Comparison of ENCODE assay signal across 13 cellular contexts in genomic region chr14:89444536-89445125, GRCh38. TPM values are rescaled to one million over a fixed set of nuclear protein-coding genes. Genes with fewer than 3 reads are reported as not detected.
DNase-seq lines count a peak whose midpoint lies in the region; ATAC-seq, FAIRE-seq and TF ChIP-seq lines count a peak whose summit lies in the region.
"Had no signal": no experiment of that assay in that cellular context is flagged by ENCODE, and none has a peak within 500 bp of the region (broad histone marks: within the 10 kb centered on the region; RNA-seq: fewer than 3 reads in every experiment).

No MANE protein-coding gene starts in this region.

- CTCF ChIA-PET in activated CD4-positive, alpha-beta memory T cell treated with anti-CD3 and anti-CD28 coated beads for 36 hours (lab: Charles Lee): interaction anchor here (0.9 kb wide), 1 partner anchor 109 kb away, joined by 3 read pairs; no protein-coding TSS in a partner anchor

- peaks cover 5% of the 10 kb centered on the region for H3K9me3 Mint-ChIP-seq in activated CD4-positive, alpha-beta memory T cell treated with anti-CD3 and anti-CD28 coated beads for 36 hours
- H3K9me3 Mint-ChIP-seq in immature natural killer cell (no peaks in the 10 kb centered on the region), type B pancreatic cell (no peaks in the 10 kb centered on the region)
- H3K9me3 Mint-ChIP-seq: nephron had no signal

- POLR2A ChIA-PET in activated CD4-positive, alpha-beta memory T cell treated with anti-CD3 and anti-CD28 coated beads for 36 hours (lab: Charles Lee): interaction anchor here (1.3 kb wide), 1 partner anchor 15 kb away, joined by 6 read pairs; no protein-coding TSS in a partner anchor

- H3K4me3 ChIP-seq in left ventricle myocardium inferior (no peak overlapping the region), right cardiac atrium (ENCODE audit: low read length) (no peak overlapping the region), WERI-Rb-1 (ENCODE audit: low read depth, low read length) (no peak overlapping the region)
- H3K4me3 ChIP-seq: esophagus muscularis mucosa had no signal

- no peaks in the 10 kb centered on the region for H3K36me3 ChIP-seq in left ventricle myocardium inferior
- no peaks in the 10 kb centered on the region for H3K36me3 ChIP-seq in WERI-Rb-1
- H3K36me3 ChIP-seq: esophagus muscularis mucosa had no signal

- peaks cover 10% of the 10 kb centered on the region for H3K36me3 Mint-ChIP-seq in activated CD4-positive, alpha-beta memory T cell treated with anti-CD3 and anti-CD28 coated beads for 36 hours
- H3K36me3 Mint-ChIP-seq in immature natural killer cell (peaks cover 0 to 4% (median 4%) of the 10 kb centered on the region in 3 donors), type B pancreatic cell (no peaks in the 10 kb centered on the region)

- H3K27me3 ChIP-seq in left ventricle myocardium inferior (ENCODE audit: low read depth): no peaks in the 10 kb centered on the region
- H3K27me3 ChIP-seq in right cardiac atrium (ENCODE audit: control insufficient read depth, insufficient read depth): no peaks in the 10 kb centered on the region
- no peaks in the 10 kb centered on the region for H3K27me3 ChIP-seq in WERI-Rb-1 (ENCODE audit: insufficient read depth, low read depth, severe bottlenecking)
- H3K27me3 ChIP-seq: esophagus muscularis mucosa had no signal

- no peak for ATAC-seq in right cardiac atrium

- no peak for FAIRE-seq in frontal cortex (lab: Jason Lieb, UNC)

- peaks cover 47% of the 10 kb centered on the region for H3K4me1 Mint-ChIP-seq in activated CD4-positive, alpha-beta memory T cell treated with anti-CD3 and anti-CD28 coated beads for 36 hours (ENCODE audit: low read depth)
- peaks cover 72 to 88% of the 10 kb centered on the region in 2 donors for H3K4me1 Mint-ChIP-seq in immature natural killer cell
- peaks cover 5% of the 10 kb centered on the region for H3K4me1 Mint-ChIP-seq in type B pancreatic cell (ENCODE audit: unreplicated experiment)

- H3K4me1 ChIP-seq in left ventricle myocardium inferior (peaks cover 33% of the 10 kb centered on the region), right cardiac atrium (ENCODE audit: control insufficient read depth, insufficient read depth, low read length) (no peaks in the 10 kb centered on the region)

- H3K9me3 ChIP-seq in left ventricle myocardium inferior (replicated peaks): no peaks in the 10 kb centered on the region
- no peaks in the 10 kb centered on the region for H3K9me3 ChIP-seq in right cardiac atrium (ENCODE audit: control insufficient read depth, low read length)
- H3K9me3 ChIP-seq in WERI-Rb-1 (ENCODE audit: severe bottlenecking): no peaks in the 10 kb centered on the region
- H3K9me3 ChIP-seq: esophagus muscularis mucosa had no signal

- peak overlapping the region; percentile 9 for H3K27ac ChIP-seq in left ventricle myocardium inferior (replicated peaks)
- no peak overlapping the region for H3K27ac ChIP-seq in right cardiac atrium (ENCODE audit: low read length)
- H3K27ac ChIP-seq in WERI-Rb-1: no peak overlapping the region
- H3K27ac ChIP-seq: esophagus muscularis mucosa had no signal

- DNase-seq in left ventricle myocardium inferior (no peak), right cardiac atrium (no peak), immature natural killer cell (no peak), type B pancreatic cell (ENCODE audit: extremely low spot score, unreplicated experiment) (no peak), WERI-Rb-1 (no peak), frontal cortex (ENCODE audit: low spot score in 2 of 2) (no peak), GF-D8 (lab: John Stamatoyannopoulos, UW) (no peak)
- no peak for DNase-seq in activated CD4-positive, alpha-beta memory T cell treated with anti-CD3 and anti-CD28 coated beads for 36 hours
- DNase-seq: activated CD8-positive, alpha-beta memory T cell treated with anti-CD3 and anti-CD28 coated beads, Interleukin-2, amount 50 U/mL, for 4 hours; central memory CD4-positive, alpha-beta T cell; NCI-H1417 had no signal

- H3K27me3 Mint-ChIP-seq in activated CD4-positive, alpha-beta memory T cell treated with anti-CD3 and anti-CD28 coated beads for 36 hours: no peaks in the 10 kb centered on the region
- peaks cover 2 to 5% (median 4%) of the 10 kb centered on the region in 3 donors for H3K27me3 Mint-ChIP-seq in immature natural killer cell (ENCODE audit: low read depth in 3 of 3)
- H3K27me3 Mint-ChIP-seq in type B pancreatic cell: no peaks in the 10 kb centered on the region

- TF ChIP-seq CTCF in left ventricle myocardium inferior (IDR thresholded peaks at IDR 0.05; ENCODE audit: borderline replicate concordance) (no peak), type B pancreatic cell (conservative IDR thresholded peaks at IDR 0.05) (no peak), WERI-Rb-1 (IDR thresholded peaks at IDR 0.05; ENCODE audit: low read depth, low read length) (no peak)

- intact Hi-C loops in left ventricle myocardium inferior (cut with micrococcal nuclease) (no loop called here), right cardiac atrium (cut with DNase I) (no loop called here)
- intact Hi-C loops in activated CD4-positive, alpha-beta memory T cell treated with anti-CD3 and anti-CD28 coated beads for 36 hours (cut with micrococcal nuclease): loop anchor here (1.0 kb wide), 1 partner anchor 14 kb away; no protein-coding TSS in a partner anchor

- 83% methylated on average over 10 of the region's 10 CpGs for WGBS in right cardiac atrium

- no peak overlapping the region for H3K4me3 Mint-ChIP-seq in activated CD4-positive, alpha-beta memory T cell treated with anti-CD3 and anti-CD28 coated beads for 36 hours
- peak overlapping the region; percentile 18 to 71 (median 66) for H3K4me3 Mint-ChIP-seq in immature natural killer cell
- no peak overlapping the region for H3K4me3 Mint-ChIP-seq in type B pancreatic cell
- H3K4me3 Mint-ChIP-seq: nephron had no signal

- H3K27ac Mint-ChIP-seq in activated CD4-positive, alpha-beta memory T cell treated with anti-CD3 and anti-CD28 coated beads for 36 hours: peak overlapping the region; percentile 64
- H3K27ac Mint-ChIP-seq in immature natural killer cell (peak overlapping the region; percentile 63 to 88 (median 78)), type B pancreatic cell (peak overlapping the region; percentile 39)

RNA-seq across cellular contexts. Expression of gene FOXN3, which starts 27.6 kb away (rescaled TPM):
- total RNA-seq in left ventricle myocardium inferior (120 TPM), right cardiac atrium (100 to 1,000 TPM; 116 to 146 (median 125) TPM), type B pancreatic cell (ENCODE audit: low replicate concordance) (40.4 and 73.5 TPM in 2 replicates), frontal cortex (24.1 TPM)
- polyA plus RNA-seq in right cardiac atrium (31.5 TPM), immature natural killer cell (100 to 1,000 TPM in 2 of 3 donors, 10 to 100 TPM in 1; 88.6 to 150 (median 102) TPM)
- total RNA-seq in activated CD4-positive, alpha-beta memory T cell treated with anti-CD3 and anti-CD28 coated beads for 36 hours: 10 to 100 TPM; 59.1 to 63.5 TPM

Comparison
In these comparisons a context has a peak if more than half of its experiments do, and no peak if none do; other contexts are left out.
1. H3K4me3 Mint-ChIP-seq: peak in immature natural killer cell (5 of 5); none in activated CD4-positive, alpha-beta memory T cell treated with anti-CD3 and anti-CD28 coated beads for 36 hours (single experiment) and type B pancreatic cell (single experiment).
2. Peak in every context shown above with its lines, with median percentiles within 50 percentile points of each other: H3K27ac Mint-ChIP-seq.